ENCODE assay signal across 8 cellular contexts in genomic region chr19:35269425-35270117, GRCh38. TPM values are rescaled to one million over a fixed set of nuclear protein-coding genes. Genes with fewer than 3 reads are reported as not detected.
DNase-seq lines count a peak whose midpoint lies in the region; ATAC-seq and TF ChIP-seq lines count a peak whose summit lies in the region.

No MANE protein-coding gene starts in this region.

- H3K36me3 Mint-ChIP-seq in chondrocyte (ENCODE audit: low read depth) = peaks cover 20% of the 10 kb centered on the region

- no peaks in the 10 kb centered on the region for H3K27me3 Mint-ChIP-seq in chondrocyte (ENCODE audit: low read depth)

- H3K79me2 ChIP-seq in ACC112 (ENCODE audit: control insufficient read depth, insufficient read depth, low read length, unreplicated experiment) = peaks cover 2% of the 10 kb centered on the region

- peak overlapping the region; percentile 58 for H3K4me3 Mint-ChIP-seq in chondrocyte (ENCODE audit: unreplicated experiment)

- no peaks in the 10 kb centered on the region for H3K4me1 ChIP-seq in ACC112 (ENCODE audit: control insufficient read depth, insufficient read depth, low read length, unreplicated experiment)

- no peaks in the 10 kb centered on the region for H3K36me3 ChIP-seq in ACC112 (ENCODE audit: insufficient read depth, low read length)

- no peaks in the 10 kb centered on the region for H3K9me3 Mint-ChIP-seq in chondrocyte (ENCODE audit: low read depth)

- peak; percentile 96 for TF ChIP-seq CTCF in chondrocyte (IDR thresholded peaks at IDR 0.05)

- peak; percentile 72 for ATAC-seq in GM18517 (IDR thresholded peaks at IDR 0.05; ENCODE audit: unreplicated experiment)
- peak; percentile 54 for ATAC-seq in HG03097 (IDR thresholded peaks at IDR 0.05; ENCODE audit: low FRiP score, unreplicated experiment)

- DNase-seq in NCI-H345 (lab: John Stamatoyannopoulos, UW) = peak; percentile 88
- peak; percentile 54 to 63 for DNase-seq in activated CD4-positive, alpha-beta T cell treated with anti-CD3 and anti-CD28 coated beads for 24 hours (ENCODE audit: low read depth in 2 of 2)
- DNase-seq in chondrocyte (ENCODE audit: low spot score) = no peak
- DNase-seq in kidney tubule cell (ENCODE audit: low spot score) = peak; percentile 90
- DNase-seq in stimulated activated CD4-positive, alpha-beta T cell treated with anti-CD3 and anti-CD28 coated beads, Interleukin-1b, Interleukin-23, amount 100 ng/mL, for 24 hours (ENCODE audit: low read depth in 4 of 4, low spot score in 1 of 4) = peak in 3 of 4 experiments; percentile 45 to 63 (median 56)

- peak overlapping the region; percentile 32 for H3K27ac Mint-ChIP-seq in chondrocyte (ENCODE audit: unreplicated experiment)

- H3K4me1 Mint-ChIP-seq in chondrocyte (ENCODE audit: low read depth) = peaks cover 8% of the 10 kb centered on the region

- no peaks in the 10 kb centered on the region for H3K27me3 ChIP-seq in ACC112 (ENCODE audit: insufficient read depth, low read length)

- no peak overlapping the region for H3K27ac ChIP-seq in ACC112 (ENCODE audit: low read depth, low read length)

- H3K4me3 ChIP-seq in ACC112 (ENCODE audit: low read depth, low read length) = peak overlapping the region; percentile 79

- H2AFZ ChIP-seq in ACC112 (ENCODE audit: low read length, unreplicated experiment) = no peak overlapping the region

RNA-seq across cellular contexts. Expression of gene USF2, which starts 0.8 kb away (rescaled TPM):
- 86.1 to 101 TPM (median 86.3 TPM) in 3 replicates for total RNA-seq in chondrocyte

RNA-seq across cellular contexts. Expression of gene HAMP, which starts 12.8 kb away (rescaled TPM):
- not detected in 3 replicates for total RNA-seq in chondrocyte

RNA-seq across cellular contexts. Expression of gene LSR, which starts 20.8 kb away (rescaled TPM):
- 0.24 to 0.99 TPM (median 0.64 TPM) in 3 replicates for total RNA-seq in chondrocyte

RNA-seq across cellular contexts. Expression of gene MAG, which starts 22.4 kb away (rescaled TPM):
- total RNA-seq in chondrocyte = not detected in 3 replicates

RNA-seq across cellular contexts. Expression of gene FAM187B, which starts 41.0 kb away (rescaled TPM):
- not detected in 3 replicates for total RNA-seq in chondrocyte
